Comparison of ENCODE assay signal across 8 cellular contexts in genomic region chr11:111601979-111602864, GRCh38. TPM values are rescaled to one million over a fixed set of nuclear protein-coding genes. Genes with fewer than 3 reads are reported as not detected.
DNase-seq lines count a peak whose midpoint lies in the region; ATAC-seq and TF ChIP-seq lines count a peak whose summit lies in the region.

TSS of gene SIK2 (plus strand) at chr11:111602449. CDS start at chr11:111602564, 115 bp downstream.

- H2AFZ ChIP-seq in PC-3 (ENCODE audit: low read length): peak within 1 kb of the TSS; percentile 85

- H3K36me3 Mint-ChIP-seq in IgD-negative memory B cell: no peaks in the 10 kb centered on the region
- no peaks in the 10 kb centered on the region for H3K36me3 Mint-ChIP-seq in activated T-cell treated with anti-CD3 and anti-CD28 coated beads, Interleukin-2, amount 50 U/mL, for 4 hours (ENCODE audit: insufficient read depth)

- H3K27ac ChIP-seq in PC-3 (ENCODE audit: low read length) (peak within 1 kb of the TSS; percentile 61), muscle layer of colon (ENCODE audit: low read depth, low read length) (peak within 1 kb of the TSS; percentile 66)

- no TSS peak for BruUV-seq in PC-3 (replicated peaks; lab: Mats Ljungman, UMichigan)

- no peaks in the 10 kb centered on the region for H3K9me2 ChIP-seq in PC-3 (replicated peaks; ENCODE audit: low read length)

- H3K4me3 ChIP-seq in PC-3 (ENCODE audit: low read length) (peak within 1 kb of the TSS; percentile 90), muscle layer of colon (ENCODE audit: low read depth in 1 of 2, low read length in 2 of 2) (peak within 1 kb of the TSS; percentile 47 to 75)

- peaks cover 46% of the 10 kb centered on the region for H3K79me2 ChIP-seq in PC-3 (ENCODE audit: low read length)

- no peaks in the 10 kb centered on the region for H3K27me3 ChIP-seq in PC-3 (ENCODE audit: low read length)
- no peaks in the 10 kb centered on the region for H3K27me3 ChIP-seq in muscle layer of colon (ENCODE audit: control insufficient read depth in 1 of 2, insufficient read depth in 2 of 2, low read length in 2 of 2)

- TF ChIP-seq CTCF in PC-3 (conservative IDR thresholded peaks at IDR 0.05; ENCODE audit: low read depth, low read length): peak; percentile 88

- H3K4me2 ChIP-seq in PC-3 (ENCODE audit: low read length): peak within 1 kb of the TSS; percentile 86

- no peaks in the 10 kb centered on the region for H3F3A ChIP-seq in PC-3 (ENCODE audit: low read length, unreplicated experiment)

- peak within 1 kb of the TSS; percentile 88 to 98 (median 94) for H3K4me3 Mint-ChIP-seq in IgD-negative memory B cell
- peak within 1 kb of the TSS; percentile 92 for H3K4me3 Mint-ChIP-seq in activated T-cell treated with anti-CD3 and anti-CD28 coated beads, Interleukin-2, amount 50 U/mL, for 4 hours

- no peaks in the 10 kb centered on the region for H3K27me3 Mint-ChIP-seq in IgD-negative memory B cell
- H3K27me3 Mint-ChIP-seq in activated T-cell treated with anti-CD3 and anti-CD28 coated beads, Interleukin-2, amount 50 U/mL, for 4 hours (ENCODE audit: low read depth): no peaks in the 10 kb centered on the region

- H3K36me3 ChIP-seq in PC-3 (ENCODE audit: low read depth, low read length): no peaks in the 10 kb centered on the region
- no peaks in the 10 kb centered on the region for H3K36me3 ChIP-seq in muscle layer of colon (ENCODE audit: insufficient read depth, low read length)

- peaks cover 31% of the 10 kb centered on the region for H4K20me1 ChIP-seq in PC-3 (ENCODE audit: low read length)

- POLR2A ChIA-PET in PC-3 (lab: Charles Lee; ENCODE audit: unreplicated experiment): interaction anchor here (0.5 to 0.7 kb wide), 3 partner anchors 78 to 701 kb away, joined by 3 read pairs; no protein-coding TSS in a partner anchor

- intact Hi-C loops in PC-3 (cut with micrococcal nuclease): loop anchor here (1.0 kb wide), 3 partner anchors 129 to 239 kb away; no protein-coding TSS in a partner anchor

- H3K9ac ChIP-seq in PC-3 (ENCODE audit: low read length): peak within 1 kb of the TSS; percentile 93
- peak within 1 kb of the TSS; percentile 73 for H3K9ac ChIP-seq in muscle layer of colon (ENCODE audit: low read length)

- peak; percentile 98 for DNase-seq in DMS53 (lab: John Stamatoyannopoulos, UW)
- DNase-seq in PC-3: peak; percentile 98
- peak; percentile 84 for DNase-seq in activated T-cell treated with anti-CD3 and anti-CD28 coated beads, Interleukin-2, amount 50 U/mL, for 4 hours
- DNase-seq in stimulated activated CD8-positive, alpha-beta memory T cell treated with anti-CD3 and anti-CD28 coated beads, Interleukin-7, amount 100 ng/mL, for 24 hours (ENCODE audit: low read depth): peak; percentile 72

- H3K9me3 Mint-ChIP-seq in IgD-negative memory B cell: no peaks in the 10 kb centered on the region
- H3K9me3 Mint-ChIP-seq in activated T-cell treated with anti-CD3 and anti-CD28 coated beads, Interleukin-2, amount 50 U/mL, for 4 hours: no peaks in the 10 kb centered on the region

- H3K4me1 ChIP-seq in PC-3 (ENCODE audit: insufficient read depth, low read length) (peaks cover 19% of the 10 kb centered on the region), muscle layer of colon (ENCODE audit: insufficient read depth, low read length) (peaks cover 25% of the 10 kb centered on the region)

- peaks cover 13 to 20% (median 19%) of the 10 kb centered on the region in 3 donors for H3K4me1 Mint-ChIP-seq in IgD-negative memory B cell
- H3K4me1 Mint-ChIP-seq in activated T-cell treated with anti-CD3 and anti-CD28 coated beads, Interleukin-2, amount 50 U/mL, for 4 hours (ENCODE audit: low read depth): peaks cover 26% of the 10 kb centered on the region

- H3K27ac Mint-ChIP-seq in IgD-negative memory B cell: peak within 1 kb of the TSS; percentile 74 to 98 (median 93)

- CTCF ChIA-PET in PC-3 (lab: Charles Lee): interaction anchor here (0.5 to 1.1 kb wide), 2 partner anchors 20 to 174 kb away, joined by 3 to 4 read pairs; no protein-coding TSS in a partner anchor

- ATAC-seq in GM21576 (IDR thresholded peaks at IDR 0.05; ENCODE audit: unreplicated experiment) (peak; percentile 84), PC-3 (peak; percentile 78), esophagus mucosa (peak; percentile 96)
- ATAC-seq in activated T-cell treated with anti-CD3 and anti-CD28 coated beads, Interleukin-2, amount 50 U/mL, for 4 hours: peak; percentile 90

- H3K9me3 ChIP-seq in PC-3 (ENCODE audit: low read length): no peaks in the 10 kb centered on the region
- H3K9me3 ChIP-seq in muscle layer of colon (ENCODE audit: low read length): no peaks in the 10 kb centered on the region

RNA-seq across cellular contexts. Expression of gene SIK2, which starts in this region (rescaled TPM):
- polyA plus RNA-seq in IgD-negative memory B cell: 0.41 TPM
- 8.6 and 9.0 TPM in 2 replicates for total RNA-seq in PC-3 (2014; rRNA removed)
- total RNA-seq in activated T-cell treated with anti-CD3 and anti-CD28 coated beads, Interleukin-2, amount 50 U/mL, for 4 hours: 1 to 10 TPM; 5.9 to 8.3 (median 6.7) TPM
- 6.8 TPM for total RNA-seq in esophagus mucosa

Comparison
In these comparisons a context has a peak if more than half of its experiments do, and no peak if none do; other contexts are left out.
1. Peak in every context shown above with its lines: DNase-seq, ATAC-seq, H3K4me3 ChIP-seq and H3K27ac ChIP-seq.